In genomic region chr1:229378035-229378434, GRCh38 we compare ENCODE assay signal across 6 cellular contexts. TPM values are rescaled to one million over a fixed set of nuclear protein-coding genes. Genes with fewer than 3 reads are reported as not detected.
"Had no signal": no experiment of that assay in that cellular context is flagged by ENCODE, and none has a peak within 500 bp of the region (broad histone marks: within the 10 kb centered on the region; RNA-seq: fewer than 3 reads in every experiment).

No MANE protein-coding gene starts in this region.

RNA-seq across cellular contexts. Expression of gene ACTA1, which starts 55.9 kb away (rescaled TPM):
- total RNA-seq: naive thymus-derived CD4-positive, alpha-beta T cell; natural killer cell treated with Interleukin-12 subunit alpha and Interleukin-12 subunit beta and Interleukin-15 and Interleukin-18, amount 100 ng/mL, for 72 hours; osteoblast; osteocyte; pulmonary artery endothelial cell had no signal
- polyA plus RNA-seq: naive thymus-derived CD4-positive, alpha-beta T cell; naive thymus-derived CD8-positive, alpha-beta T cell had no signal
